Comparison of ENCODE assay signal across 17 cellular contexts in genomic region chr2:219901155-219901554, GRCh38.
A peak's percentile ranks its signal among the peaks of the same experiment; 100 is the strongest.
DNase-seq lines count a peak whose midpoint lies in the region; ATAC-seq lines count a peak whose summit lies in the region.
"Had no signal": no experiment of that assay in that cellular context is flagged by ENCODE, and none has a peak within 500 bp of the region (broad histone marks: within the 10 kb centered on the region; RNA-seq: fewer than 3 reads in every experiment).

No MANE protein-coding gene starts in this region.

- peak; percentile 75 for DNase-seq in NOMO-1 treated with DMSO at 0.1 percent for 48 hours (lab: John Stamatoyannopoulos, UW; ENCODE audit: unreplicated experiment)
- no peak for DNase-seq in activated effector memory CD4-positive, alpha-beta T cell treated with Interleukin-2 at 50 U/mL for 16 hours
- no peak for DNase-seq in SIG-M5 treated with dmso at 0.1 percent for 504 hours (lab: John Stamatoyannopoulos, UW; ENCODE audit: unreplicated experiment)
- DNase-seq in stimulated activated naive CD8-positive, alpha-beta T cell treated with anti-CD3 and anti-CD28 coated beads, Interleukin-15, Interleukin-2, amounts not matched to agents 100 U/mL and 50 U/mL, for 24 hours, result no peak
- DNase-seq: aorta; colonic mucosa; erythroblast; head of caudate nucleus; naive B cell; NCI-H2171; SK-N-SH; stimulated activated CD4-positive, alpha-beta T cell treated with anti-CD3 and anti-CD28 coated beads, Interleukin-15, amount 100 ng/mL, for 24 hours; thyroid gland had no signal

- peak; percentile 52 for ATAC-seq in GM18502 (IDR thresholded peaks at IDR 0.05; ENCODE audit: poor library complexity, unreplicated experiment)
- peak; percentile 76 for ATAC-seq in GM21367 (IDR thresholded peaks at IDR 0.05; ENCODE audit: unreplicated experiment)
- ATAC-seq in HG03108 (IDR thresholded peaks at IDR 0.05; ENCODE audit: unreplicated experiment), result peak; percentile 80
- ATAC-seq in HG02840 (IDR thresholded peaks at IDR 0.05; ENCODE audit: low FRiP score, unreplicated experiment), result no peak
- no peak for ATAC-seq in stimulated activated naive CD8-positive, alpha-beta T cell treated with anti-CD3 and anti-CD28 coated beads, Interleukin-15, Interleukin-2, amounts not matched to agents 100 U/mL and 50 U/mL, for 24 hours

Comparison
In these comparisons a context has a peak if more than half of its experiments do, and no peak if none do; other contexts are left out.
1. ATAC-seq: peak in GM18502 (single experiment), GM21367 (single experiment) and HG03108 (single experiment); none in HG02840 (single experiment) and stimulated activated naive CD8-positive, alpha-beta T cell treated with anti-CD3 and anti-CD28 coated beads, Interleukin-15, Interleukin-2, amounts not matched to agents 100 U/mL and 50 U/mL, for 24 hours (single experiment).